ENCODE assay signal across 10 cellular contexts in the genomic region with DNA sequence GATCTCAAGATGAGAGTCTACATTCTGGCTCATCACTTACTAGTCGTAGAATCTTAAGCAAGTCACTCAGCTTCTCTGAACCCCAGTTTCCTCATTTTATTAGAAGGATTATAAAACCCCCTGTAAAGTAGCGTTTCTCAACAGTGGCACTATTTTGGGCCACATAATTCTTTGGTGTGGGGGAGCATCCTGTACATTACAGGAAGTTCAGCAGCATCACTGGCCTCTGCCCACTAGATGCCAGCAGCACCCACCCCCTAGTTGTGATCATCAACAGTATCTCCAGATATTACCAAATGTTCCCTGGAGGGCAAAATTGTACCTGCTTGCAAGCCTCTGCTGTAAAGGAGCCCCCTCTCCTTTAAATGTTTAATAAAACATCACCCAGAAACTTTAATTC. TPM values are rescaled to one million over a fixed set of nuclear protein-coding genes. Genes with fewer than 3 reads are reported as not detected.
DNase-seq lines count a peak whose midpoint lies in the region; TF ChIP-seq lines count a peak whose summit lies in the region.
"Had no signal": no experiment of that assay in that cellular context is flagged by ENCODE, and none has a peak within 500 bp of the region (broad histone marks: within the 10 kb centered on the region; RNA-seq: fewer than 3 reads in every experiment).

No MANE protein-coding gene starts in this region.

- TF ChIP-seq CTCF in HEK293 (tag by site-specific recombination; IDR thresholded peaks at IDR 0.05) (0 out of 2 replicates have a peak, but pooled peaks have one; percentile 12), foreskin fibroblast (IDR thresholded peaks at IDR 0.05; ENCODE audit: low read depth, low read length) (no peak)

- peaks cover 99% of the 10 kb centered on the region for H3K79me2 ChIP-seq in ACC112 (ENCODE audit: control insufficient read depth, insufficient read depth, low read length, unreplicated experiment)

- H3K27me3 ChIP-seq in ACC112 (ENCODE audit: insufficient read depth, low read length) (no peaks in the 10 kb centered on the region), layer of hippocampus (ENCODE audit: control insufficient read depth, insufficient read depth, low read length) (no peaks in the 10 kb centered on the region)

- POLR2A ChIA-PET in HEK293 (lab: Yijun Ruan, JAX), result no interaction called here

- CTCF ChIA-PET in HEK293 (lab: Yijun Ruan, JAX), result interaction anchor here (0.7 kb wide), 1 partner anchor 131 kb away, joined by 3 read pairs; no protein-coding TSS in a partner anchor

- H3K4me3 ChIP-seq in ACC112 (ENCODE audit: low read depth, low read length) (no peak overlapping the region), HEK293 (ENCODE audit: low read depth, low read length) (no peak overlapping the region), foreskin fibroblast (ENCODE audit: low read depth in 1 of 2, low read length in 2 of 2) (no peak overlapping the region)

- H3K27ac ChIP-seq in ACC112 (ENCODE audit: low read depth, low read length) (peak overlapping the region; percentile 75), HEK293 (ENCODE audit: extremely low read depth, low read depth, low read length) (no peak overlapping the region), layer of hippocampus (ENCODE audit: low read depth, low read length) (peak overlapping the region; percentile 39)

- DNase-seq in UCSD-AML1 (lab: John Stamatoyannopoulos, UW; ENCODE audit: unreplicated experiment) (peak; percentile 23), dermis blood vessel endothelial cell (no peak), epidermal melanocyte (ENCODE audit: insufficient read length, low spot score) (no peak), foreskin fibroblast (no peak)
- no peak for DNase-seq in activated effector memory CD4-positive, alpha-beta T cell treated with anti-CD3 and anti-CD28 coated beads, Interleukin-2, amount 50 U/mL, for 16 hours
- DNase-seq: amniotic stem cell, NCI-H2227 treated with DMSO at 0.1 percent for 48 hours had no signal

- H2AFZ ChIP-seq in ACC112 (ENCODE audit: low read length, unreplicated experiment), result no peak overlapping the region

- H3K4me1 ChIP-seq in ACC112 (ENCODE audit: control insufficient read depth, insufficient read depth, low read length, unreplicated experiment) (peaks cover 93% of the 10 kb centered on the region), HEK293 (ENCODE audit: control insufficient read depth, insufficient read depth, low read length) (no peaks in the 10 kb centered on the region; the same call in 1 of the 2 replicates)

- H3K9me3 ChIP-seq in HEK293 (ENCODE audit: control insufficient read depth, insufficient read depth, low read depth, low read length), result no peaks in the 10 kb centered on the region

- peaks cover 12% of the 10 kb centered on the region; the same call in 1 of the 2 replicates for H3K36me3 ChIP-seq in ACC112 (ENCODE audit: insufficient read depth, low read length)
- no peaks in the 10 kb centered on the region for H3K36me3 ChIP-seq in HEK293 (ENCODE audit: control insufficient read depth in 2 of 2, insufficient read depth in 1 of 2, low read length in 2 of 2)

TF ChIP-seq in HEK293, 187 proteins besides CTCF, POLR2A, EP300 and RAD21:
- TF ChIP-seq ZBTB10 (tag by site-specific recombination; IDR thresholded peaks at IDR 0.05) (no peak), ZNF654 (tag by site-specific recombination; IDR thresholded peaks at IDR 0.05; ENCODE audit: low read depth) (0 out of 2 replicates have a peak, but pooled peaks have one; percentile 8)

RNA-seq across cellular contexts. Expression of gene STARD13, which starts 22.6 kb away (rescaled TPM):
- total RNA-seq in dermis blood vessel endothelial cell, result 27.1 and 27.7 TPM in 2 replicates
